24 cellular contexts compared by ENCODE assay signal in the genomic region with DNA sequence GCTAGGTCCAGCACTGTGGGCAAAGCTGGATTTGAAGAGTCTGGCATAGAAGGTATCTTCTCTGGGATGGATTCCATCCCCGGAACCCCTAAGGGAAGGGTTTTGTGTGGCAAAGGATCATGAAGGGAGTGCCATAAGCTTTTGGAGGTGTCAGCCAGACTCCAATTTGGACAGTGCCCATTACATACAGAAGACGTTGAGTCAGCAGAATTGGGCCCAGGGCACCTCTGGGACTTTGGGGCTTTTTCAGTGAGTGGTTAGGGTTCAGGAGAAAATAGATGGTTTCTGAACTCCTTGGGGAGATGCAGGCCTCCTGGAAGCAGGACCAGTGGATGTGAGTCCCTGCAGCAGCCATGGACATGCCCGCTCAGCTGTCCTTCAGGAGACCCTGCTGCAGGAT. TPM values are rescaled to one million over a fixed set of nuclear protein-coding genes. Genes with fewer than 3 reads are reported as not detected.
DNase-seq lines count a peak whose midpoint lies in the region; ATAC-seq, FAIRE-seq and TF ChIP-seq lines count a peak whose summit lies in the region.
"Had no signal": no experiment of that assay in that cellular context is flagged by ENCODE, and none has a peak within 500 bp of the region (broad histone marks: within the 10 kb centered on the region; RNA-seq: fewer than 3 reads in every experiment).

No MANE protein-coding gene starts in this region.

- H3K4me1 ChIP-seq in IMR-90 (ENCODE audit: control insufficient read depth, insufficient read depth, low read length) (no peaks in the 10 kb centered on the region), H1 (replicated peaks in 1 of 4; ENCODE audit: control insufficient read depth in 3 of 4, insufficient read depth in 4 of 4, low read length in 3 of 4) (no peaks in the 10 kb centered on the region), small intestine (ENCODE audit: control insufficient read depth in 2 of 2, insufficient read depth in 1 of 2, low read depth in 1 of 2, low read length in 1 of 2) (no peaks in the 10 kb centered on the region)

- H3K79me1 ChIP-seq in IMR-90 (ENCODE audit: low read depth in 1 of 2, low read length in 2 of 2) (no peaks in the 10 kb centered on the region), H1 (ENCODE audit: low read depth, low read length) (no peaks in the 10 kb centered on the region)

- H3K4me3 ChIP-seq in IMR-90 (ENCODE audit: insufficient read depth, low read depth, low read length) (no peak overlapping the region), H1 (ENCODE audit: extremely low read depth in 1 of 4, insufficient read depth in 2 of 4, low read depth in 3 of 4, low read length in 4 of 4) (no peak overlapping the region), small intestine (ENCODE audit: low read depth in 1 of 2, low read length in 2 of 2) (no peak overlapping the region)
- H3K4me3 ChIP-seq: GM23338 had no signal

- no peaks in the 10 kb centered on the region for H3K9me3 Mint-ChIP-seq in activated naive CD4-positive, alpha-beta T cell treated with anti-CD3 and anti-CD28 coated beads, Interleukin-2, amount 50 U/mL, for 24 hours
- no peaks in the 10 kb centered on the region for H3K9me3 Mint-ChIP-seq in activated naive CD4-positive, alpha-beta T cell treated with anti-CD3 and anti-CD28 coated beads, Interleukin-2, amount 10 ng/mL, durations not matched to agents 7 days and 5 days
- H3K9me3 Mint-ChIP-seq: GM23338 had no signal

- no TSS peak for BruUV-seq in IMR-90 (replicated peaks; lab: Mats Ljungman, UMichigan)

- H3K56ac ChIP-seq in IMR-90 (ENCODE audit: extremely low read depth, insufficient read depth, low read length): no peak overlapping the region
- H3K56ac ChIP-seq in H1 (replicated peaks; ENCODE audit: insufficient read length, low read depth, low read length): no peak overlapping the region

- H2AK5ac ChIP-seq in IMR-90 (ENCODE audit: low read depth, low read length) (no peak overlapping the region), H1 (ENCODE audit: low read depth, low read length) (no peak overlapping the region)

- H2BK15ac ChIP-seq in IMR-90 (ENCODE audit: low read depth, low read length): no peak overlapping the region
- no peak overlapping the region for H2BK15ac ChIP-seq in H1 (ENCODE audit: low read length)

- no peaks in the 10 kb centered on the region; the same call in 1 of the 2 replicates for H3K9me1 ChIP-seq in IMR-90 (ENCODE audit: insufficient read depth, low read length)

- H2BK120ac ChIP-seq in IMR-90 (ENCODE audit: low read depth, low read length) (no peak overlapping the region), H1 (replicated peaks; ENCODE audit: low read depth, low read length) (no peak overlapping the region)

- no peaks in the 10 kb centered on the region for H3K79me2 ChIP-seq in H1 (ENCODE audit: control insufficient read depth in 1 of 2, insufficient read depth in 2 of 2, low read length in 2 of 2)

- intact Hi-C loops in IMR-90 (cut with micrococcal nuclease): no loop called here

- H3K27me3 ChIP-seq in IMR-90 (ENCODE audit: control insufficient read depth, insufficient read depth, low read length): peaks cover 40% of the 10 kb centered on the region
- H3K27me3 ChIP-seq in H1 (replicated peaks in 1 of 4; ENCODE audit: control insufficient read depth in 3 of 4, extremely low read depth in 1 of 4, insufficient read depth in 3 of 4, low read length in 3 of 4): no peaks in the 10 kb centered on the region
- H3K27me3 ChIP-seq in small intestine (ENCODE audit: control insufficient read depth in 2 of 2, insufficient read depth in 2 of 2, low read length in 2 of 2): no peaks in the 10 kb centered on the region

- TF ChIP-seq CTCF in IMR-90 (conservative IDR thresholded peaks at IDR 0.05; ENCODE audit: low read depth, low read length) (no peak), H1 (IDR thresholded peaks at IDR 0.05; ENCODE audit: control extremely low read depth in 1 of 3, insufficient read depth in 1 of 3, low read depth in 1 of 3, low read length in 3 of 3) (no peak)

- H2BK20ac ChIP-seq in IMR-90 (ENCODE audit: low read depth, low read length) (no peak overlapping the region), H1 (ENCODE audit: low read length) (no peak overlapping the region)

- no peak overlapping the region for H3K23ac ChIP-seq in IMR-90 (ENCODE audit: low read depth, low read length)
- H3K23ac ChIP-seq in H1 (ENCODE audit: insufficient read length): no peak overlapping the region

- FAIRE-seq in H1 (lab: Jason Lieb, UNC) (no peak), small intestine (lab: Jason Lieb, UNC) (no peak)
- FAIRE-seq: GM12891, GM18507 had no signal

- H3K23me2 ChIP-seq in H1 (ENCODE audit: low read depth, low read length): no peaks in the 10 kb centered on the region

- no peak overlapping the region for H3K9ac ChIP-seq in IMR-90 (ENCODE audit: low read depth, low read length)
- H3K9ac ChIP-seq in H1 (replicated peaks in 1 of 4; ENCODE audit: extremely low read depth in 1 of 4, low read depth in 3 of 4, low read length in 3 of 4): no peak overlapping the region

- peaks cover 47% of the 10 kb centered on the region for H3K4me1 Mint-ChIP-seq in activated naive CD4-positive, alpha-beta T cell treated with anti-CD3 and anti-CD28 coated beads, Interleukin-2, amount 50 U/mL, for 24 hours
- H3K4me1 Mint-ChIP-seq in activated naive CD4-positive, alpha-beta T cell treated with anti-CD3 and anti-CD28 coated beads, Interleukin-2, amount 10 ng/mL, durations not matched to agents 7 days and 5 days: peaks cover 28% of the 10 kb centered on the region
- H3K4me1 Mint-ChIP-seq: GM23338 had no signal

- H4K8ac ChIP-seq in IMR-90 (ENCODE audit: low read depth in 2 of 2, low read length in 2 of 2) (no peak overlapping the region), H1 (ENCODE audit: extremely low read depth, insufficient read depth, low read length) (no peak overlapping the region)

- CTCF ChIA-PET in activated naive CD4-positive, alpha-beta T cell treated with anti-CD3 and anti-CD28 coated beads, Interleukin-2, amount 10 ng/mL, durations not matched to agents 7 days and 5 days (lab: Charles Lee): interaction anchor here (0.9 kb wide), 1 partner anchor 123 kb away, joined by 3 read pairs; no protein-coding TSS in a partner anchor
- CTCF ChIA-PET in IMR-90 (lab: Yijun Ruan, JAX) (interaction anchor here (1.0 kb wide), 1 partner anchor 96 kb away, joined by 3 read pairs; no protein-coding TSS in a partner anchor), H1 (lab: Charles Lee; ENCODE audit: partially characterized antibody) (interaction anchor here (0.6 to 2.2 kb wide), 5 partner anchors 14 to 293 kb away, joined by 3 to 7 read pairs (median 5); no protein-coding TSS in a partner anchor)

- H2AFZ ChIP-seq in IMR-90 (replicated peaks; ENCODE audit: low read length, poor library complexity) (no peak overlapping the region), H1 (ENCODE audit: low read length) (no peak overlapping the region)
- H2AFZ ChIP-seq: GM23338 had no signal

- no peaks in the 10 kb centered on the region for H3K36me3 Mint-ChIP-seq in activated naive CD4-positive, alpha-beta T cell treated with anti-CD3 and anti-CD28 coated beads, Interleukin-2, amount 50 U/mL, for 24 hours
- peaks cover 2% of the 10 kb centered on the region for H3K36me3 Mint-ChIP-seq in activated naive CD4-positive, alpha-beta T cell treated with anti-CD3 and anti-CD28 coated beads, Interleukin-2, amount 10 ng/mL, durations not matched to agents 7 days and 5 days

- H4K5ac ChIP-seq in IMR-90 (ENCODE audit: low read depth, low read length) (no peak overlapping the region), H1 (ENCODE audit: insufficient read length, low read depth, low read length) (no peak overlapping the region)

- ATAC-seq in IMR-90 (ENCODE audit: low read depth): no peak
- ATAC-seq: GM23338 had no signal

- H3K27me3 Mint-ChIP-seq in activated naive CD4-positive, alpha-beta T cell treated with anti-CD3 and anti-CD28 coated beads, Interleukin-2, amount 50 U/mL, for 24 hours: peaks cover 3% of the 10 kb centered on the region
- H3K27me3 Mint-ChIP-seq in activated naive CD4-positive, alpha-beta T cell treated with anti-CD3 and anti-CD28 coated beads, Interleukin-2, amount 10 ng/mL, durations not matched to agents 7 days and 5 days: peaks cover 65% of the 10 kb centered on the region

- H3K36me3 ChIP-seq in IMR-90 (ENCODE audit: control insufficient read depth, insufficient read depth, low read length): no peaks in the 10 kb centered on the region
- no peaks in the 10 kb centered on the region for H3K36me3 ChIP-seq in H1 (ENCODE audit: control insufficient read depth in 2 of 4, insufficient read depth in 4 of 4, low read length in 3 of 4)
- no peaks in the 10 kb centered on the region for H3K36me3 ChIP-seq in small intestine (ENCODE audit: control insufficient read depth in 2 of 2, insufficient read depth in 2 of 2, low read length in 2 of 2)

- WGBS in IMR-90 (ENCODE audit: extremely low coverage in 2 of 2, insufficient read length in 1 of 2), 2 experiments: 83% methylated on average over 1 of the region's 3 CpGs; no CpG with 5 or more reads in 1 of the 2 experiments
- 98% methylated on average over 3 of the region's 3 CpGs; no CpG with 5 or more reads in 1 of the 2 experiments for WGBS in H1 (ENCODE audit: extremely low coverage in 1 of 2, insufficient coverage in 1 of 2, insufficient read length in 1 of 2, insufficient replicate concordance in 2 of 2, low coverage in 1 of 2, low lambda C conversion rate in 2 of 2, missing lambda C conversion rate in 1 of 2), 2 experiments
- 88 to 95% (median 94%) methylated on average over 3 of the region's 3 CpGs for WGBS in small intestine, 3 donors

- H4K91ac ChIP-seq in IMR-90 (ENCODE audit: insufficient read depth, low read depth, low read length) (no peak overlapping the region), H1 (replicated peaks; ENCODE audit: insufficient read length, low read length) (no peak overlapping the region)

- no peak for TF ChIP-seq POLR2A in IMR-90 (IDR thresholded peaks at IDR 0.05; ENCODE audit: low read depth, low read length)
- no peak for TF ChIP-seq POLR2A in H1 (IDR thresholded peaks at IDR 0.05; ENCODE audit: control extremely low read depth in 1 of 2, low read depth in 2 of 2, low read length in 2 of 2)

- dilution Hi-C loops in IMR-90 (cut with HindIII; ENCODE audit: low sequenced_read_pairs, unreplicated experiment): no loop called here

- POLR2A ChIA-PET in IMR-90 (lab: Charles Lee; ENCODE audit: unreplicated experiment) (no interaction called here), H1 (lab: Charles Lee; ENCODE audit: partially characterized antibody) (no interaction called here)

- no peaks in the 10 kb centered on the region for H4K20me1 ChIP-seq in IMR-90 (ENCODE audit: insufficient read depth, low read length)
- H4K20me1 ChIP-seq in H1 (replicated peaks in 1 of 2; ENCODE audit: control insufficient read depth in 1 of 2, insufficient read depth in 2 of 2, low read length in 2 of 2): no peaks in the 10 kb centered on the region

- TF ChIP-seq RAD21 in IMR-90 (IDR thresholded peaks at IDR 0.05; ENCODE audit: low read length) (no peak), H1 (IDR thresholded peaks at IDR 0.05 in 1 of 2, conservative IDR thresholded peaks at IDR 0.05 in 1 of 2; ENCODE audit: low read depth in 2 of 2, low read length in 2 of 2) (no peak)

- H2AK9ac ChIP-seq in IMR-90 (replicated peaks; ENCODE audit: low read depth, low read length, poor library complexity): no peak overlapping the region

- in situ Hi-C loops in IMR-90 (cut with MboI; ENCODE audit: low sequenced_read_pairs): no loop called here

- no peak for DNase-seq in activated naive CD4-positive, alpha-beta T cell treated with anti-CD3 and anti-CD28 coated beads, Interleukin-2, amount 10 ng/mL, durations not matched to agents 7 days and 5 days
- DNase-seq in IMR-90: no peak
- no peak for DNase-seq in H1 (ENCODE audit: low read depth in 1 of 2, low spot score in 2 of 2)
- no peak for DNase-seq in small intestine
- no peak for DNase-seq in kidney tubule cell (ENCODE audit: low spot score)
- no peak for DNase-seq in GOT3 (lab: John Stamatoyannopoulos, UW)
- DNase-seq: 8988T; C1 segment of cervical spinal cord; Calu3; CD4-positive, alpha-beta memory T cell; COR-L47; DMS53; DMS79 treated with DMSO at 0.1 percent for 48 hours; GF-D8; H7; HCEC 1CT had no signal

- TF ChIP-seq EP300 in H1 (IDR thresholded peaks at IDR 0.05; ENCODE audit: borderline replicate concordance in 1 of 2, low read depth in 2 of 2, low read length in 2 of 2): no peak

- H3K18ac ChIP-seq in IMR-90 (ENCODE audit: low read depth, low read length): no peak overlapping the region
- no peak overlapping the region for H3K18ac ChIP-seq in H1 (ENCODE audit: extremely low read depth, low read length)

- no peaks in the 10 kb centered on the region for H3K9me3 ChIP-seq in IMR-90 (ENCODE audit: control insufficient read depth, insufficient read depth, low read length)
- no peaks in the 10 kb centered on the region for H3K9me3 ChIP-seq in H1 (ENCODE audit: insufficient read depth in 2 of 2, low read depth in 1 of 2, low read length in 1 of 2)
- no peaks in the 10 kb centered on the region for H3K9me3 ChIP-seq in small intestine (ENCODE audit: control insufficient read depth, low read depth)

- no peak overlapping the region for H3K4me2 ChIP-seq in IMR-90 (ENCODE audit: low read depth, low read length)
- H3K4me2 ChIP-seq in H1 (ENCODE audit: insufficient read depth in 1 of 2, low read depth in 2 of 2, low read length in 2 of 2): no peak overlapping the region
- H3K4me2 ChIP-seq: GM23338 had no signal

- H3K4me3 Mint-ChIP-seq in activated naive CD4-positive, alpha-beta T cell treated with anti-CD3 and anti-CD28 coated beads, Interleukin-2, amount 50 U/mL, for 24 hours: no peak overlapping the region
- no peak overlapping the region for H3K4me3 Mint-ChIP-seq in activated naive CD4-positive, alpha-beta T cell treated with anti-CD3 and anti-CD28 coated beads, Interleukin-2, amount 10 ng/mL, durations not matched to agents 7 days and 5 days
- H3K4me3 Mint-ChIP-seq: CD4-positive, alpha-beta memory T cell; GM23338 had no signal

- H2BK5ac ChIP-seq in IMR-90 (ENCODE audit: low read depth, low read length, poor library complexity, severe bottlenecking): no peak overlapping the region
- no peak overlapping the region for H2BK5ac ChIP-seq in H1 (ENCODE audit: low read depth, low read length)

- H3K27ac ChIP-seq in IMR-90 (ENCODE audit: insufficient read depth, low read length): no peak overlapping the region
- no peak overlapping the region for H3K27ac ChIP-seq in H1 (ENCODE audit: low read depth, low read length)
- no peak overlapping the region for H3K27ac ChIP-seq in small intestine (ENCODE audit: low read depth in 1 of 2, low read length in 1 of 2)

- no peak overlapping the region for H2BK12ac ChIP-seq in H1 (ENCODE audit: low read depth, low read length)

- H3K4ac ChIP-seq in IMR-90 (ENCODE audit: low read depth, low read length) (no peak overlapping the region), H1 (replicated peaks; ENCODE audit: insufficient read length, low read depth, low read length) (no peak overlapping the region)

- peak overlapping the region; percentile 81 for H3K27ac Mint-ChIP-seq in activated naive CD4-positive, alpha-beta T cell treated with anti-CD3 and anti-CD28 coated beads, Interleukin-2, amount 50 U/mL, for 24 hours
- no peak overlapping the region for H3K27ac Mint-ChIP-seq in activated naive CD4-positive, alpha-beta T cell treated with anti-CD3 and anti-CD28 coated beads, Interleukin-2, amount 10 ng/mL, durations not matched to agents 7 days and 5 days
- H3K27ac Mint-ChIP-seq: GM23338 had no signal

- H3K14ac ChIP-seq in IMR-90 (replicated peaks; ENCODE audit: low read depth, low read length): no peak overlapping the region
- H3K14ac ChIP-seq in H1 (ENCODE audit: insufficient read length): no peak overlapping the region

RNA-seq across cellular contexts. Expression of gene XCR1, which starts 34.6 kb away (rescaled TPM):
- not detected in 2 replicates for total RNA-seq in IMR-90 (2012; rRNA removed)
- polyA plus RNA-seq in IMR-90 (2012; rRNA removed) (not detected in 2 replicates), H1 (2011; rRNA removed) (0.19 and 0.53 TPM in 2 replicates), small intestine (under 1 TPM in 2 of 3 donors, not detected in 1; under 0.01 to 0.13 TPM)
- not detected in 2 replicates for polyA plus RNA-seq in IMR-90 (2012; cell fraction: cytosol; rRNA removed)
- polyA plus RNA-seq in IMR-90 (2012; cell fraction: nucleus; rRNA removed; ENCODE audit: low replicate concordance): not detected in 2 replicates
- not detected in 2 replicates for total RNA-seq in H1 (2021; fragmentation: NEBNext Ultra II Directional; extraction: Animal tissue kit (Norgen Biotek cat#: 25700))
- 0.08 TPM for polyA plus RNA-seq in H1 (2011; cell fraction: cytosol; rRNA removed)
- polyA plus RNA-seq in H1 (2011; cell fraction: nucleus; rRNA removed): 0.66 TPM
- polyA plus RNA-seq in H1 (2012, experiment 1 of 2): 0.11 to 0.33 TPM (median 0.17 TPM) in 4 replicates
- polyA plus RNA-seq in H1 (2012, experiment 2 of 2): 0.10 TPM
- 0.08 TPM for polyA plus RNA-seq in H1 (2013, experiment 1 of 2)
- 0.09 TPM for polyA plus RNA-seq in H1 (2013, experiment 2 of 2)
- 0.16 and 0.22 TPM in 2 replicates for polyA minus RNA-seq in H1 (2011; rRNA and poly(A)+ RNA removed)
- polyA minus RNA-seq in H1 (2011; cell fraction: cytosol; rRNA and poly(A)+ RNA removed): not detected
- not detected for polyA minus RNA-seq in H1 (2011; cell fraction: nucleus; rRNA and poly(A)+ RNA removed)
- total RNA-seq: A673; Calu3; CD4-positive, alpha-beta memory T cell; Daoy; G401; GM23338; H7 had no signal
- polyA plus RNA-seq: BJ; CD4-positive, alpha-beta memory T cell; GM23338 had no signal
